Comparison of ENCODE assay signal across 15 cellular contexts in the genomic region with DNA sequence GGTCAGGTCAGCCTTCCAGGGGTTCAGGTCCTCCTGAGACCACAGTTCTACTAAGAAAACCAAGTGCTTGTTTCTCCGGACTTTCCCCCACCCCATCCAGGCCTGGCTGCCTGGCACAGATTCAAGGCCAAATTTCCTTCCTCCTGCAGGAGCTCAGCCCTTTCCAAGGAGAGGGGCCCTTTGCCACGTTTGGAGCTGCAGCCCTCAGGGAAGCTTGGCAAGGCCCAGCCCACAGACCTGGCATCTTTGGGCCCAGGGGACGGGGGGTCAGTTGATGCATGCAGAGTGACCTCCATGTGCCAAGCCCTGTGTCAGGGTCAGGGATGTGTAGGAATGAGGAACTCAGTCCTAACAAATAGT.
A peak's percentile ranks its signal among the peaks of the same experiment; 100 is the strongest.
DNase-seq lines count a peak whose midpoint lies in the region; ATAC-seq and TF ChIP-seq lines count a peak whose summit lies in the region.
"Had no signal": no experiment of that assay in that cellular context is flagged by ENCODE, and none has a peak within 500 bp of the region (broad histone marks: within the 10 kb centered on the region; RNA-seq: fewer than 3 reads in every experiment).

No MANE protein-coding gene starts in this region.

- H3K27me3 ChIP-seq in heart left ventricle = no peaks in the 10 kb centered on the region
- H3K27me3 ChIP-seq in ovary = no peaks in the 10 kb centered on the region
- H3K27me3 ChIP-seq in aorta (ENCODE audit: control insufficient read depth in 1 of 2, insufficient read depth in 2 of 2, low read length in 1 of 2) = no peaks in the 10 kb centered on the region

- no peak for TF ChIP-seq CTCF in heart left ventricle (IDR thresholded peaks at IDR 0.05)
- no peak for TF ChIP-seq CTCF in fibroblast of the aortic adventitia (IDR thresholded peaks at IDR 0.05; ENCODE audit: insufficient read depth, low read length)
- no peak for TF ChIP-seq CTCF in ovary (IDR thresholded peaks at IDR 0.05)

- no peaks in the 10 kb centered on the region for H3K36me3 ChIP-seq in heart left ventricle
- no peaks in the 10 kb centered on the region for H3K36me3 ChIP-seq in ovary
- H3K36me3 ChIP-seq in aorta (ENCODE audit: control insufficient read depth in 1 of 2, insufficient read depth in 2 of 2, low read length in 1 of 2) = no peaks in the 10 kb centered on the region

- peak; percentile 43 to 65 (median 50) for DNase-seq in heart left ventricle
- DNase-seq in Right ventricle myocardium inferior (ENCODE audit: missing footprints) = no peak
- peak; percentile 33 for DNase-seq in fibroblast of the aortic adventitia (ENCODE audit: low read depth)
- peak; percentile 72 to 86 (median 81) for DNase-seq in ovary
- peak in 1 of 2 donors; percentile 64 for DNase-seq in aorta
- no peak for DNase-seq in NCI-H128 (lab: John Stamatoyannopoulos, UW; ENCODE audit: unreplicated experiment)
- no peak for DNase-seq in G401 (ENCODE audit: low spot score)
- DNase-seq in putamen (ENCODE audit: low spot score) = no peak
- DNase-seq: activated CD4-positive, alpha-beta T cell treated with anti-CD3 and anti-CD28 coated beads for 4 hours; effector CD4-positive, alpha-beta T cell; GOT3; NCI-H2081 treated with DMSO at 0.1 percent for 48 hours; NCI-H82; RPMI8226; stimulated activated naive CD4-positive, alpha-beta T cell treated with Interleukin-2 at 50 U/mL for 16 hours had no signal

- peak overlapping the region; percentile 69 to 94 (median 84) for H3K27ac ChIP-seq in heart left ventricle
- H3K27ac ChIP-seq in ovary = peak overlapping the region; percentile 41 to 70
- peak overlapping the region in 1 of 2 donors; percentile 87 for H3K27ac ChIP-seq in aorta (ENCODE audit: low read depth in 1 of 2, low read length in 2 of 2)

- TF ChIP-seq POLR2A in heart left ventricle (IDR thresholded peaks at IDR 0.05) (no peak), ovary (IDR thresholded peaks at IDR 0.05) (no peak)

- in situ Hi-C loops in G401 (cut with HindIII; ENCODE audit: low sequenced_read_pairs) = no loop called here

- intact Hi-C loops in heart left ventricle (cut with DNase I) = loop anchor here in 4 of 10 donors (5.0 kb wide), 2 partner anchors 34 to 54 kb away; no protein-coding TSS in a partner anchor
- intact Hi-C loops in Right ventricle myocardium inferior (cut with DNase I) = no loop called here
- intact Hi-C loops in ovary (cut with DNase I) = no loop called here
- intact Hi-C loops in aorta (cut with DNase I) = loop anchor here in 1 of 2 donors (5.0 kb wide), 1 partner anchor 34 kb away; no protein-coding TSS in a partner anchor

- ATAC-seq in heart left ventricle (peak in 1 of 4 donors; percentile 3), Right ventricle myocardium inferior (no peak), aorta (ENCODE audit: low FRiP score) (peak; percentile 1)

- H3K9me3 ChIP-seq in heart left ventricle (no peaks in the 10 kb centered on the region), ovary (no peaks in the 10 kb centered on the region), aorta (ENCODE audit: control insufficient read depth, low read length) (no peaks in the 10 kb centered on the region)

- H3K4me3 ChIP-seq in heart left ventricle (peak overlapping the region; percentile 2 to 61 (median 46)), fibroblast of the aortic adventitia (ENCODE audit: low read depth, low read length) (peak overlapping the region; percentile 63), ovary (peak overlapping the region; percentile 26), aorta (ENCODE audit: low read length in 2 of 2) (peak overlapping the region in 1 of 2 donors; percentile 47)

- H3K4me1 ChIP-seq in heart left ventricle = peaks cover 14 to 39% (median 34%) of the 10 kb centered on the region in 12 donors
- H3K4me1 ChIP-seq in ovary (ENCODE audit: insufficient read depth) = peaks cover 27% of the 10 kb centered on the region
- H3K4me1 ChIP-seq in aorta (ENCODE audit: control insufficient read depth in 1 of 2, insufficient read depth in 2 of 2, low read length in 2 of 2) = peaks cover 0 to 7% of the 10 kb centered on the region in 2 donors

- WGBS in heart left ventricle, 4 donors = 4 to 18% (median 7%) methylated on average over 3 of the region's 3 CpGs
- WGBS in ovary, 3 donors = 0 to 5% (median 3%) methylated on average over 3 of the region's 3 CpGs
- 2 to 3% methylated on average over 3 of the region's 3 CpGs for WGBS in aorta, 2 donors

- no peak for TF ChIP-seq EP300 in ovary (IDR thresholded peaks at IDR 0.05)

Comparison
In these comparisons a context has a peak if more than half of its experiments do, and no peak if none do; other contexts are left out.
1. DNase-seq: peak in heart left ventricle (5 of 5), fibroblast of the aortic adventitia (single experiment) and ovary (5 of 5); none in Right ventricle myocardium inferior (single experiment), NCI-H128 (single experiment), G401 (single experiment) and putamen (single experiment).